1 cellular context compared by ENCODE assay signal in genomic region chr9:133147412-133148271, GRCh38.
TF ChIP-seq lines count a peak whose summit lies in the region.

No MANE protein-coding gene starts in this region.

TF ChIP-seq in H1, 55 proteins besides CTCF, POLR2A, EP300 and RAD21 (continued from another document):
- TF ChIP-seq SUZ12 (IDR thresholded peaks at IDR 0.05; ENCODE audit: low read length) (no peak), FOSL1 (IDR thresholded peaks at IDR 0.05; ENCODE audit: insufficient read depth, low read depth, low read length) (no peak), NANOG (IDR thresholded peaks at IDR 0.05; ENCODE audit: insufficient read depth, low read depth, low read length, poor library complexity, severe bottlenecking) (no peak), RBBP5 (IDR thresholded peaks at IDR 0.05; ENCODE audit: borderline replicate concordance, low read depth, low read length) (no peak), JUND (IDR thresholded peaks at IDR 0.05; ENCODE audit: low read length) (no peak), RXRA (IDR thresholded peaks at IDR 0.05; ENCODE audit: insufficient read depth, low read depth, low read length) (no peak), JUN (IDR thresholded peaks at IDR 0.05; ENCODE audit: low read depth, low read length) (no peak), TAF7 (optimal IDR thresholded peaks at IDR 0.05; ENCODE audit: borderline replicate concordance, low read depth, low read length) (no peak), GABPA (IDR thresholded peaks at IDR 0.05; ENCODE audit: borderline replicate concordance, insufficient read depth, low read length) (peak; percentile 39; the same call in 1 of the 2 replicates), ATF2 (IDR thresholded peaks at IDR 0.05; ENCODE audit: low read length) (no peak; the same call in 1 of the 2 replicates), MAX (IDR thresholded peaks at IDR 0.05) (no peak), BRCA1 (IDR thresholded peaks at IDR 0.05; ENCODE audit: low read depth, low read length) (no peak), BCL11A (IDR thresholded peaks at IDR 0.05; ENCODE audit: low read depth in 2 of 2, low read length in 2 of 2) (no peak), SP4 (IDR thresholded peaks at IDR 0.05; ENCODE audit: low read length) (no peak; the same call in 1 of the 2 replicates), TAF1 (IDR thresholded peaks at IDR 0.05; ENCODE audit: low read depth, low read length) (peak; percentile 38; the same call in 1 of the 2 replicates), SAP30 (IDR thresholded peaks at IDR 0.05; ENCODE audit: insufficient read depth, insufficient replicate concordance, low read length) (no peak), CHD2 (IDR thresholded peaks at IDR 0.05; ENCODE audit: low read length) (no peak), TEAD4 (IDR thresholded peaks at IDR 0.05; ENCODE audit: low read depth, low read length) (no peak), TBP (IDR thresholded peaks at IDR 0.05; ENCODE audit: low read depth, low read length) (no peak), RNF2 (IDR thresholded peaks at IDR 0.05; ENCODE audit: borderline replicate concordance, low read depth, low read length, missing control alignments, poor library complexity, severe bottlenecking) (no peak), ASH2L (IDR thresholded peaks at IDR 0.05; ENCODE audit: low read length) (no peak), KDM5A (IDR thresholded peaks at IDR 0.05; ENCODE audit: low read length) (no peak), SIN3A (conservative IDR thresholded peaks at IDR 0.05 in 1 of 2, IDR thresholded peaks at IDR 0.05 in 1 of 2; ENCODE audit: low read depth in 1 of 2, low read length in 2 of 2) (peak in 1 of 2 experiments; percentile 76; a peak in 1 of 4 replicates), CTBP2 (IDR thresholded peaks at IDR 0.05; ENCODE audit: borderline replicate concordance, insufficient read depth, insufficient read length, low read length) (no peak), PHF8 (conservative IDR thresholded peaks at IDR 0.05; ENCODE audit: low read depth, low read length) (no peak), YY1 (IDR thresholded peaks at IDR 0.05; ENCODE audit: low read depth, low read length) (0 out of 2 replicates have a peak, but pooled peaks have one; percentile 39), EZH2 (IDR thresholded peaks at IDR 0.05; ENCODE audit: low read depth, low read length, severe bottlenecking) (no peak), SIRT6 (IDR thresholded peaks at IDR 0.05; ENCODE audit: low read length) (no peak), CBX5 (IDR thresholded peaks at IDR 0.05; ENCODE audit: low read depth, low read length) (no peak), CHD7 (IDR thresholded peaks at IDR 0.05; ENCODE audit: insufficient replicate concordance, low read length) (no peak), SP1 (IDR thresholded peaks at IDR 0.05; ENCODE audit: low read depth, low read length) (no peak), ATF3 (IDR thresholded peaks at IDR 0.05; ENCODE audit: insufficient read depth, low read depth, low read length) (0 out of 2 replicates have a peak, but pooled peaks have one; percentile 14)
